In genomic region chr1:146282807-146283526, GRCh38 we compare ENCODE assay signal across 7 cellular contexts. TPM values are rescaled to one million over a fixed set of nuclear protein-coding genes. Genes with fewer than 3 reads are reported as not detected.
DNase-seq lines count a peak whose midpoint lies in the region; ATAC-seq and TF ChIP-seq lines count a peak whose summit lies in the region.
"Not testable (repeated sequence)": the region's sequence is repeated elsewhere in the genome, so short reads cannot be mapped to it uniquely, and the experiment has no call there.

No MANE protein-coding gene starts in this region.

- not testable (repeated sequence) for H3K36me3 ChIP-seq in lower lobe of right lung

- ATAC-seq in GM18870 (IDR thresholded peaks at IDR 0.05; ENCODE audit: unreplicated experiment) (peak; percentile 82), GM19463 (IDR thresholded peaks at IDR 0.05; ENCODE audit: unreplicated experiment) (peak; percentile 60), GM21737 (IDR thresholded peaks at IDR 0.05; ENCODE audit: unreplicated experiment) (peak; percentile 58), HG02938 (IDR thresholded peaks at IDR 0.05; ENCODE audit: unreplicated experiment) (peak; percentile 81), HG03354 (IDR thresholded peaks at IDR 0.05; ENCODE audit: poor library complexity, severe bottlenecking, unreplicated experiment) (peak; percentile 80), lower lobe of right lung (peak; percentile 34 to 36)
- peak; percentile 57 to 73 for ATAC-seq in activated CD4-positive, CD25-positive, alpha-beta regulatory T cell treated with anti-CD3 and anti-CD28 coated beads, Interleukin-2, amount 50 U/mL, for 24 hours

- not testable (repeated sequence) for H3K27me3 ChIP-seq in lower lobe of right lung (ENCODE audit: low read depth)

- not testable (repeated sequence) for H3K4me1 ChIP-seq in lower lobe of right lung

- not testable (repeated sequence) for H3K9me3 ChIP-seq in lower lobe of right lung

- not testable (repeated sequence) for H3K4me3 ChIP-seq in lower lobe of right lung

- not testable (repeated sequence) for H3K27ac ChIP-seq in lower lobe of right lung

- not testable (repeated sequence) for TF ChIP-seq CTCF in lower lobe of right lung (IDR thresholded peaks at IDR 0.05)

- not testable (repeated sequence) for DNase-seq in lower lobe of right lung

- intact Hi-C loops in lower lobe of right lung (cut with DNase I), result not testable (repeated sequence)

RNA-seq across cellular contexts. Expression of gene NOTCH2NLA, which starts 54.1 kb away (rescaled TPM):
- 38.2 TPM for total RNA-seq in lower lobe of right lung
